8 cellular contexts compared by ENCODE assay signal in genomic region chr1:226674892-226675719, GRCh38.
DNase-seq lines count a peak whose midpoint lies in the region; ATAC-seq and TF ChIP-seq lines count a peak whose summit lies in the region.

No MANE protein-coding gene starts in this region.

- no peaks in the 10 kb centered on the region for H3K9me2 ChIP-seq in PC-3 (replicated peaks; ENCODE audit: low read length)

- H3K9ac ChIP-seq in PC-3 (ENCODE audit: low read length) = no peak overlapping the region

- 34 to 46% methylated on average over 17 of the region's 17 CpGs for WGBS in heart right ventricle, 2 donors

- intact Hi-C loops in CD8-positive, alpha-beta T cell (cut with DNase I, micrococcal nuclease) = loop anchor here (1.0 kb wide), 2 partner anchors 12 to 64 kb away; partner anchors contain the start of gene ITPKB (in 2 of the 2)
- intact Hi-C loops in heart right ventricle (cut with DNase I) (no loop called here), PC-3 (cut with micrococcal nuclease) (no loop called here)

- H3K36me3 Mint-ChIP-seq in CD8-positive, alpha-beta T cell = peaks cover 48% of the 10 kb centered on the region

- H4K20me1 ChIP-seq in PC-3 (ENCODE audit: low read length) = no peaks in the 10 kb centered on the region

- no peak overlapping the region for H2AFZ ChIP-seq in PC-3 (ENCODE audit: low read length)

- H3K4me3 Mint-ChIP-seq in CD8-positive, alpha-beta T cell = peak overlapping the region; percentile 76

- no peaks in the 10 kb centered on the region for H3K27me3 Mint-ChIP-seq in CD8-positive, alpha-beta T cell (ENCODE audit: low read depth)

- no peak overlapping the region for H3K4me2 ChIP-seq in PC-3 (ENCODE audit: low read length)

- H3K4me1 Mint-ChIP-seq in CD8-positive, alpha-beta T cell (ENCODE audit: low read depth) = peaks cover 97% of the 10 kb centered on the region

- peaks cover 6% of the 10 kb centered on the region for H3K36me3 ChIP-seq in CD8-positive, alpha-beta T cell (ENCODE audit: insufficient read depth, low read length)
- H3K36me3 ChIP-seq in heart right ventricle = peaks cover 0 to 8% (median 0%) of the 10 kb centered on the region in 9 donors
- no peaks in the 10 kb centered on the region for H3K36me3 ChIP-seq in PC-3 (ENCODE audit: low read depth, low read length)

- H3K27me3 ChIP-seq in CD8-positive, alpha-beta T cell (ENCODE audit: insufficient read depth, low read length) = no peaks in the 10 kb centered on the region
- no peaks in the 10 kb centered on the region for H3K27me3 ChIP-seq in heart right ventricle
- H3K27me3 ChIP-seq in PC-3 (ENCODE audit: low read length) = no peaks in the 10 kb centered on the region

- CTCF ChIA-PET in CD8-positive, alpha-beta T cell (lab: Charles Lee) = interaction anchor here (1.2 to 4.2 kb wide), 2 partner anchors 20 to 58 kb away, joined by 3 to 18 read pairs; no protein-coding TSS in a partner anchor
- CTCF ChIA-PET in PC-3 (lab: Charles Lee) = no interaction called here

- no peaks in the 10 kb centered on the region for H3K9me3 Mint-ChIP-seq in CD8-positive, alpha-beta T cell

- peak overlapping the region; percentile 69 for H3K27ac ChIP-seq in CD8-positive, alpha-beta T cell (ENCODE audit: low read depth, low read length)
- peak overlapping the region; percentile 49 to 93 (median 90) for H3K27ac ChIP-seq in heart right ventricle
- no peak overlapping the region for H3K27ac ChIP-seq in PC-3 (ENCODE audit: low read length)

- TF ChIP-seq CTCF in CD8-positive, alpha-beta T cell (IDR thresholded peaks at IDR 0.05) = no peak
- TF ChIP-seq CTCF in heart right ventricle (IDR thresholded peaks at IDR 0.05) = no peak
- no peak for TF ChIP-seq CTCF in PC-3 (conservative IDR thresholded peaks at IDR 0.05; ENCODE audit: low read depth, low read length)

- ATAC-seq in CD8-positive, alpha-beta T cell = peak; percentile 63
- ATAC-seq in GM21390 (IDR thresholded peaks at IDR 0.05; ENCODE audit: unreplicated experiment) (peak; percentile 66), heart right ventricle (peak; percentile 26 to 74 (median 60)), PC-3 (no peak)

- POLR2A ChIA-PET in CD8-positive, alpha-beta T cell (lab: Charles Lee) = interaction anchor here (0.6 to 5.5 kb wide), 10 partner anchors 9 to 152 kb away, joined by 3 to 35 read pairs (median 4); partner anchors contain the start of gene ITPKB
- POLR2A ChIA-PET in PC-3 (lab: Charles Lee; ENCODE audit: unreplicated experiment) = interaction anchor here (0.6 kb wide), 1 partner anchor 1083 kb away, joined by 3 read pairs; no protein-coding TSS in a partner anchor

- H3K4me1 ChIP-seq in CD8-positive, alpha-beta T cell (ENCODE audit: insufficient read depth, low read length) = peaks cover 98% of the 10 kb centered on the region
- H3K4me1 ChIP-seq in heart right ventricle = peaks cover 0 to 96% (median 79%) of the 10 kb centered on the region in 9 donors
- peaks cover 29% of the 10 kb centered on the region for H3K4me1 ChIP-seq in PC-3 (ENCODE audit: insufficient read depth, low read length)

- no peaks in the 10 kb centered on the region for H3K9me3 ChIP-seq in CD8-positive, alpha-beta T cell (ENCODE audit: low read length)
- no peaks in the 10 kb centered on the region for H3K9me3 ChIP-seq in heart right ventricle
- H3K9me3 ChIP-seq in PC-3 (ENCODE audit: low read length) = no peaks in the 10 kb centered on the region

- peak; percentile 62 to 93 (median 77) for DNase-seq in CD8-positive, alpha-beta T cell
- DNase-seq in Jurkat, Clone E6-1 (ENCODE audit: low read depth, low spot score) = peak; percentile 98
- peak; percentile 78 for DNase-seq in activated CD8-positive, alpha-beta memory T cell treated with anti-CD3 and anti-CD28 coated beads, Interleukin-2, amount 50 U/mL, for 1 hour (ENCODE audit: extremely low read depth)
- peak; percentile 45 to 85 for DNase-seq in heart right ventricle
- peak; percentile 53 to 71 for DNase-seq in stimulated activated CD8-positive, alpha-beta memory T cell treated with anti-CD3 and anti-CD28 coated beads, Interleukin-15, amount 100 ng/mL, for 4 hours (ENCODE audit: low read depth in 2 of 2)
- DNase-seq in dedifferentiated amniotic fluid mesenchymal stem cell (ENCODE audit: extremely low spot score) = no peak
- no peak for DNase-seq in PC-3

- H3K79me2 ChIP-seq in PC-3 (ENCODE audit: low read length) = no peaks in the 10 kb centered on the region

- peaks cover 7% of the 10 kb centered on the region for H3F3A ChIP-seq in PC-3 (ENCODE audit: low read length, unreplicated experiment)

- H3K4me3 ChIP-seq in CD8-positive, alpha-beta T cell (ENCODE audit: low read depth, low read length) = peak overlapping the region; percentile 31
- peak overlapping the region; percentile 28 for H3K4me3 ChIP-seq in Jurkat, Clone E6-1 (ENCODE audit: low read length)
- peak overlapping the region in 3 of 10 donors; percentile 6 to 32 (median 23) for H3K4me3 ChIP-seq in heart right ventricle
- H3K4me3 ChIP-seq in PC-3 (ENCODE audit: low read length) = no peak overlapping the region

- peak overlapping the region; percentile 99 for H3K27ac Mint-ChIP-seq in CD8-positive, alpha-beta T cell

- no TSS peak for BruUV-seq in PC-3 (replicated peaks; lab: Mats Ljungman, UMichigan)

Comparison
In these comparisons a context has a peak if more than half of its experiments do, and no peak if none do; other contexts are left out.
1. DNase-seq: peak in CD8-positive, alpha-beta T cell (7 of 7), Jurkat, Clone E6-1 (single experiment), activated CD8-positive, alpha-beta memory T cell treated with anti-CD3 and anti-CD28 coated beads, Interleukin-2, amount 50 U/mL, for 1 hour (single experiment), heart right ventricle (2 of 2) and stimulated activated CD8-positive, alpha-beta memory T cell treated with anti-CD3 and anti-CD28 coated beads, Interleukin-15, amount 100 ng/mL, for 4 hours (2 of 2); none in dedifferentiated amniotic fluid mesenchymal stem cell (single experiment) and PC-3 (single experiment).
2. intact Hi-C loops: an anchor here in CD8-positive, alpha-beta T cell (1.0 kb wide); none called in heart right ventricle and PC-3.